ENCODE assay signal across 9 cellular contexts in genomic region chr2:236545814-236546480, GRCh38. TPM values are rescaled to one million over a fixed set of nuclear protein-coding genes. Genes with fewer than 3 reads are reported as not detected.
DNase-seq lines count a peak whose midpoint lies in the region; ATAC-seq and TF ChIP-seq lines count a peak whose summit lies in the region.
"Had no signal": no experiment of that assay in that cellular context is flagged by ENCODE, and none has a peak within 500 bp of the region (broad histone marks: within the 10 kb centered on the region; RNA-seq: fewer than 3 reads in every experiment).

No MANE protein-coding gene starts in this region.

- no peak for TF ChIP-seq CTCF in CD14-positive monocyte (IDR thresholded peaks at IDR 0.05)
- TF ChIP-seq CTCF in body of pancreas (IDR thresholded peaks at IDR 0.05): no peak
- no peak for TF ChIP-seq CTCF in GM23338 (conservative IDR thresholded peaks at IDR 0.05; ENCODE audit: low read depth in 2 of 2)
- TF ChIP-seq CTCF in H9 (conservative IDR thresholded peaks at IDR 0.05): no peak

- H3K27me3 ChIP-seq in body of pancreas (no peaks in the 10 kb centered on the region), GM23338 (ENCODE audit: insufficient read depth) (no peaks in the 10 kb centered on the region), H9 (ENCODE audit: insufficient read depth, low read length) (no peaks in the 10 kb centered on the region)

- no peaks in the 10 kb centered on the region for H3K27me3 Mint-ChIP-seq in CD14-positive monocyte (ENCODE audit: low read depth in 3 of 3)
- no peaks in the 10 kb centered on the region for H3K27me3 Mint-ChIP-seq in activated CD8-positive, alpha-beta T cell treated with anti-CD3 and anti-CD28 coated beads, Interleukin-2, amount 10 ng/mL, durations not matched to agents 7 days and 5 days (ENCODE audit: low read depth)
- H3K27me3 Mint-ChIP-seq in GM23338 (ENCODE audit: insufficient read depth, low read depth, poor library complexity): no peaks in the 10 kb centered on the region
- H3K27me3 Mint-ChIP-seq in H9 (ENCODE audit: low read depth): peaks cover 9% of the 10 kb centered on the region

- H2AK5ac ChIP-seq in H9 (ENCODE audit: insufficient read length, low read length): no peak overlapping the region

- no peaks in the 10 kb centered on the region for H3K9me3 ChIP-seq in body of pancreas
- H3K9me3 ChIP-seq in H9 (ENCODE audit: control insufficient read depth, low read depth, low read length): no peaks in the 10 kb centered on the region

- H2BK20ac ChIP-seq in H9 (ENCODE audit: low read depth, low read length, poor library complexity, severe bottlenecking): no peak overlapping the region

- DNase-seq in CD14-positive monocyte (ENCODE audit: low spot score): no peak
- DNase-seq in activated CD8-positive, alpha-beta T cell treated with anti-CD3 and anti-CD28 coated beads, Interleukin-2, amount 10 ng/mL, durations not matched to agents 7 days and 5 days: peak; percentile 69
- DNase-seq in body of pancreas: no peak
- DNase-seq in GM23338 (ENCODE audit: low spot score): no peak
- DNase-seq in RPMI8226: no peak
- no peak for DNase-seq in H9
- DNase-seq: NCI-H2081 had no signal

- H2BK120ac ChIP-seq in H9 (ENCODE audit: low read depth, low read length, poor library complexity, severe bottlenecking): no peak overlapping the region

- H3K23ac ChIP-seq in H9 (ENCODE audit: insufficient read length, low read depth, low read length): no peak overlapping the region

- no peaks in the 10 kb centered on the region for H4K20me1 ChIP-seq in GM23338 (replicated peaks; ENCODE audit: insufficient read depth)
- H4K20me1 ChIP-seq in H9 (ENCODE audit: control insufficient read depth, insufficient read depth, insufficient read length): no peaks in the 10 kb centered on the region

- no peaks in the 10 kb centered on the region; the same call in 1 of the 2 replicates for H3K9me2 ChIP-seq in GM23338 (ENCODE audit: insufficient read depth)

- POLR2A ChIA-PET in activated CD8-positive, alpha-beta T cell treated with anti-CD3 and anti-CD28 coated beads, Interleukin-2, amount 10 ng/mL, durations not matched to agents 7 days and 5 days (lab: Charles Lee): interaction anchor here (1.0 to 3.0 kb wide), 6 partner anchors 9 to 33 kb away, joined by 4 to 28 read pairs (median 12); partner anchors contain the start of gene ACKR3

- H2BK15ac ChIP-seq in H9 (ENCODE audit: low read depth, low read length): no peak overlapping the region

- H3K4me3 ChIP-seq in body of pancreas: no peak overlapping the region
- no peak overlapping the region for H3K4me3 ChIP-seq in GM23338

- H4K5ac ChIP-seq in H9 (ENCODE audit: insufficient read length, low read depth, low read length): no peak overlapping the region

- CTCF ChIA-PET in activated CD8-positive, alpha-beta T cell treated with anti-CD3 and anti-CD28 coated beads, Interleukin-2, amount 10 ng/mL, durations not matched to agents 7 days and 5 days (lab: Charles Lee): interaction anchor here (0.8 to 2.9 kb wide), 8 partner anchors 8 to 33 kb away, joined by 3 to 37 read pairs (median 4); partner anchors contain the start of gene ACKR3

- H3K79me2 ChIP-seq in GM23338 (replicated peaks; ENCODE audit: insufficient read depth): no peaks in the 10 kb centered on the region
- H3K79me2 ChIP-seq in H9 (ENCODE audit: insufficient read depth, low read length): no peaks in the 10 kb centered on the region

- no peak overlapping the region for H2BK5ac ChIP-seq in H9 (ENCODE audit: insufficient read length, low read length)

- no peak overlapping the region for H3K56ac ChIP-seq in H9 (ENCODE audit: insufficient read length, low read depth, low read length)

- H3K36me3 Mint-ChIP-seq in CD14-positive monocyte: peaks cover 2 to 3% of the 10 kb centered on the region in 2 donors
- peaks cover 71% of the 10 kb centered on the region for H3K36me3 Mint-ChIP-seq in activated CD8-positive, alpha-beta T cell treated with anti-CD3 and anti-CD28 coated beads, Interleukin-2, amount 10 ng/mL, durations not matched to agents 7 days and 5 days (ENCODE audit: low read depth)
- no peaks in the 10 kb centered on the region for H3K36me3 Mint-ChIP-seq in GM23338 (ENCODE audit: low read depth)
- H3K36me3 Mint-ChIP-seq in H9 (ENCODE audit: insufficient read depth in 1 of 3, low read depth in 3 of 3): peaks cover 0 to 5% (median 0%) of the 10 kb centered on the region in 3 experiments; a peak in 1 of 7 replicates

- H3T11ph ChIP-seq in H9 (ENCODE audit: low read length): no peak overlapping the region

- no peak overlapping the region for H2BK12ac ChIP-seq in H9 (ENCODE audit: insufficient read length, low read depth, low read length)

- ATAC-seq in GM19043 (IDR thresholded peaks at IDR 0.05; ENCODE audit: low read depth, unreplicated experiment) (peak; percentile 55), HG03095 (IDR thresholded peaks at IDR 0.05; ENCODE audit: unreplicated experiment) (peak; percentile 72), body of pancreas (no peak), GM23338 (no peak)
- peak; percentile 61 for ATAC-seq in activated CD8-positive, alpha-beta T cell treated with anti-CD3 and anti-CD28 coated beads, Interleukin-2, amount 10 ng/mL, durations not matched to agents 7 days and 5 days

- no peaks in the 10 kb centered on the region for H3F3A ChIP-seq in GM23338 (replicated peaks; ENCODE audit: low read depth)

- H4K8ac ChIP-seq in H9 (replicated peaks; ENCODE audit: insufficient read length, low read depth, low read length): no peak overlapping the region

- no peak for TF ChIP-seq POLR2A in body of pancreas (IDR thresholded peaks at IDR 0.05)

- H3K4me1 ChIP-seq in body of pancreas: no peaks in the 10 kb centered on the region
- H3K4me1 ChIP-seq in GM23338 (ENCODE audit: insufficient read depth): no peaks in the 10 kb centered on the region
- H3K4me1 ChIP-seq in H9 (ENCODE audit: insufficient read depth, low read length): no peaks in the 10 kb centered on the region; the same call in 1 of the 2 replicates

- H3K79me1 ChIP-seq in H9 (ENCODE audit: insufficient read depth, low read depth, low read length, poor library complexity, severe bottlenecking): no peaks in the 10 kb centered on the region

- H3K23me2 ChIP-seq in H9 (ENCODE audit: insufficient read length, low read depth, low read length, poor library complexity, severe bottlenecking): no peaks in the 10 kb centered on the region

- H4K91ac ChIP-seq in H9 (ENCODE audit: insufficient read length, low read depth, low read length): no peak overlapping the region

- intact Hi-C loops in CD14-positive monocyte (cut with micrococcal nuclease) (no loop called here), body of pancreas (cut with DNase I) (no loop called here)

- H3K9me3 Mint-ChIP-seq in CD14-positive monocyte (peaks cover 0 to 2% (median 0%) of the 10 kb centered on the region in 7 donors), GM23338 (no peaks in the 10 kb centered on the region), H9 (no peaks in the 10 kb centered on the region; a peak in 2 of 5 replicates)
- peaks cover 8% of the 10 kb centered on the region for H3K9me3 Mint-ChIP-seq in activated CD8-positive, alpha-beta T cell treated with anti-CD3 and anti-CD28 coated beads, Interleukin-2, amount 10 ng/mL, durations not matched to agents 7 days and 5 days (ENCODE audit: insufficient read depth)

- no peak overlapping the region for H3K27ac ChIP-seq in body of pancreas
- no peak overlapping the region for H3K27ac ChIP-seq in GM23338 (ENCODE audit: low read depth)
- H3K27ac ChIP-seq in H9 (ENCODE audit: insufficient read length, low read depth, low read length): no peak overlapping the region

- no peak overlapping the region for H3K4ac ChIP-seq in H9 (ENCODE audit: low read depth, low read length)

- H3K9ac ChIP-seq in H9 (ENCODE audit: extremely low read depth, insufficient read length, low read length): no peak overlapping the region

- H3K4me3 Mint-ChIP-seq in CD14-positive monocyte (peak overlapping the region; percentile 72 to 87), GM23338 (no peak overlapping the region), H9 (no peak overlapping the region)
- peak overlapping the region; percentile 75 for H3K4me3 Mint-ChIP-seq in activated CD8-positive, alpha-beta T cell treated with anti-CD3 and anti-CD28 coated beads, Interleukin-2, amount 10 ng/mL, durations not matched to agents 7 days and 5 days

- WGBS in body of pancreas, 2 donors: 72 to 77% methylated on average over 13 of the region's 13 CpGs
- no CpG with 5 or more reads among the region's 13 CpGs for WGBS in H9 (ENCODE audit: extremely low coverage, insufficient read length, low lambda C conversion rate)

- H3K36me3 ChIP-seq in body of pancreas (replicated peaks in 1 of 2; ENCODE audit: insufficient read depth in 1 of 2, low read depth in 2 of 2): no peaks in the 10 kb centered on the region
- H3K36me3 ChIP-seq in GM23338 (ENCODE audit: insufficient read depth): no peaks in the 10 kb centered on the region

- H3K4me2 ChIP-seq in GM23338 (no peak overlapping the region), H9 (ENCODE audit: insufficient read depth, insufficient read length, low read length) (no peak overlapping the region)

- peaks cover 69% of the 10 kb centered on the region for H3K4me1 Mint-ChIP-seq in CD14-positive monocyte
- H3K4me1 Mint-ChIP-seq in activated CD8-positive, alpha-beta T cell treated with anti-CD3 and anti-CD28 coated beads, Interleukin-2, amount 10 ng/mL, durations not matched to agents 7 days and 5 days (ENCODE audit: low read depth): peaks cover 92% of the 10 kb centered on the region
- H3K4me1 Mint-ChIP-seq in GM23338: peaks cover 13% of the 10 kb centered on the region; the same call in 2 of the 3 replicates
- H3K4me1 Mint-ChIP-seq in H9: peaks cover 9 to 11% of the 10 kb centered on the region in 2 experiments

- H2AFZ ChIP-seq in GM23338 (no peak overlapping the region), H9 (ENCODE audit: low read length) (no peak overlapping the region)

- H3K14ac ChIP-seq in H9 (ENCODE audit: insufficient read depth, low read length): no peak overlapping the region

- H3K27ac Mint-ChIP-seq in CD14-positive monocyte (peak overlapping the region in 4 of 7 donors; percentile 60 to 85 (median 75)), GM23338 (no peak overlapping the region), H9 (no peak overlapping the region)
- H3K27ac Mint-ChIP-seq in activated CD8-positive, alpha-beta T cell treated with anti-CD3 and anti-CD28 coated beads, Interleukin-2, amount 10 ng/mL, durations not matched to agents 7 days and 5 days: peak overlapping the region; percentile 90

- no peak overlapping the region for H3K18ac ChIP-seq in H9 (ENCODE audit: insufficient read length, low read depth, low read length)

RNA-seq across cellular contexts. Expression of gene ACKR3, which starts 23.7 kb away (rescaled TPM):
- under 1 TPM; 0.41 to 0.79 TPM for polyA plus RNA-seq in CD14-positive monocyte
- total RNA-seq in activated CD8-positive, alpha-beta T cell treated with anti-CD3 and anti-CD28 coated beads, Interleukin-2, amount 10 ng/mL, durations not matched to agents 7 days and 5 days: 1 to 10 TPM; 3.6 TPM
- total RNA-seq in body of pancreas: 10 to 100 TPM; 10.4 to 18.1 TPM
- total RNA-seq in GM23338 (2014; rRNA removed; shearing (Covaris generic)): 3.0 and 3.1 TPM in 2 replicates
- 0.57 and 1.0 TPM in 2 replicates for polyA plus RNA-seq in GM23338 (2016; fragmentation: Nextera tagmentation; extraction: Ambion mirVana)
- 0.44 and 0.64 TPM in 2 replicates for total RNA-seq in H9 (2021)

Comparison
In these comparisons a context has a peak if more than half of its experiments do, and no peak if none do; other contexts are left out.
1. H3K27ac Mint-ChIP-seq: peak in CD14-positive monocyte (4 of 7) and activated CD8-positive, alpha-beta T cell treated with anti-CD3 and anti-CD28 coated beads, Interleukin-2, amount 10 ng/mL, durations not matched to agents 7 days and 5 days (single experiment); none in GM23338 (single experiment) and H9 (0 of 3).
2. H3K4me3 Mint-ChIP-seq: peak in CD14-positive monocyte (2 of 2) and activated CD8-positive, alpha-beta T cell treated with anti-CD3 and anti-CD28 coated beads, Interleukin-2, amount 10 ng/mL, durations not matched to agents 7 days and 5 days (single experiment); none in GM23338 (single experiment) and H9 (0 of 2).
3. ATAC-seq: peak in GM19043 (single experiment), HG03095 (single experiment) and activated CD8-positive, alpha-beta T cell treated with anti-CD3 and anti-CD28 coated beads, Interleukin-2, amount 10 ng/mL, durations not matched to agents 7 days and 5 days (single experiment); none in body of pancreas (single experiment) and GM23338 (single experiment).